ENCODE assay signal across 8 cellular contexts in genomic region chr2:166180951-166181812, GRCh38. TPM values are rescaled to one million over a fixed set of nuclear protein-coding genes. Genes with fewer than 3 reads are reported as not detected.
DNase-seq lines count a peak whose midpoint lies in the region; ATAC-seq and TF ChIP-seq lines count a peak whose summit lies in the region.

No MANE protein-coding gene starts in this region.

- TF ChIP-seq EP300 in transverse colon (IDR thresholded peaks at IDR 0.05; ENCODE audit: low read depth), result no peak

- H3K4me2 ChIP-seq in GM23338 (no peak overlapping the region), OCI-LY7 (ENCODE audit: low read length) (no peak overlapping the region)

- H2AFZ ChIP-seq in GM23338, result peak overlapping the region; percentile 96; the same call in 1 of the 2 replicates
- H2AFZ ChIP-seq in OCI-LY7 (ENCODE audit: low read length), result no peak overlapping the region

- H3K79me2 ChIP-seq in GM23338 (replicated peaks; ENCODE audit: insufficient read depth) (no peaks in the 10 kb centered on the region), OCI-LY7 (ENCODE audit: insufficient read depth, low read depth, low read length) (no peaks in the 10 kb centered on the region)

- CTCF ChIA-PET in activated CD8-positive, alpha-beta memory T cell treated with anti-CD3 and anti-CD28 coated beads, Interleukin-2, amount 10 ng/mL, durations not matched to agents 7 days and 5 days (lab: Charles Lee), result interaction anchor here (1.1 to 2.2 kb wide), 2 partner anchors 13 to 228 kb away, joined by 3 to 8 read pairs; partner anchors contain the start of gene TTC21B
- CTCF ChIA-PET in OCI-LY7 (lab: Charles Lee; ENCODE audit: unreplicated experiment), result no interaction called here

- no peaks in the 10 kb centered on the region for H3F3A ChIP-seq in GM23338 (replicated peaks; ENCODE audit: low read depth)

- H3K4me1 ChIP-seq in GM23338 (ENCODE audit: insufficient read depth) (peaks cover 15% of the 10 kb centered on the region; the same call in 1 of the 2 replicates), OCI-LY7 (ENCODE audit: insufficient read depth, low read length, poor library complexity, severe bottlenecking) (no peaks in the 10 kb centered on the region), transverse colon (no peaks in the 10 kb centered on the region)

- WGBS in transverse colon (ENCODE audit: low coverage in 1 of 2), 2 donors, result 61% methylated on average over 24 of the region's 24 CpGs; no CpG with 5 or more reads in 1 of the 2 donors

- DNase-seq in activated CD8-positive, alpha-beta memory T cell treated with anti-CD3 and anti-CD28 coated beads, Interleukin-2, amount 10 ng/mL, durations not matched to agents 7 days and 5 days, result peak; percentile 55
- no peak for DNase-seq in activated CD8-positive, alpha-beta memory T cell treated with anti-CD3 and anti-CD28 coated beads, Interleukin-2, amount 50 U/mL, for 4 hours
- DNase-seq in GM23338 (ENCODE audit: low spot score) (peak; percentile 82), HuH-7 (ENCODE audit: low spot score) (peak; percentile 40), OCI-LY7 (ENCODE audit: low spot score) (peak; percentile 45), cardiac fibroblast (ENCODE audit: low read depth in 2 of 2) (peak; percentile 62 to 66), left lobe of liver (ENCODE audit: low spot score) (peak; percentile 63), transverse colon (peak; percentile 38)

- H3K4me1 Mint-ChIP-seq in activated CD8-positive, alpha-beta memory T cell treated with anti-CD3 and anti-CD28 coated beads, Interleukin-2, amount 10 ng/mL, durations not matched to agents 7 days and 5 days, result no peaks in the 10 kb centered on the region
- peaks cover 31% of the 10 kb centered on the region for H3K4me1 Mint-ChIP-seq in GM23338

- TF ChIP-seq CTCF in GM23338 (conservative IDR thresholded peaks at IDR 0.05; ENCODE audit: low read depth in 2 of 2), result peak; percentile 67 to 69
- TF ChIP-seq CTCF in OCI-LY7 (conservative IDR thresholded peaks at IDR 0.05; ENCODE audit: low read length), result peak; percentile 78
- peak; percentile 66 for TF ChIP-seq CTCF in cardiac fibroblast (IDR thresholded peaks at IDR 0.05; ENCODE audit: low read depth, low read length)
- peak; percentile 31 to 45 (median 44) for TF ChIP-seq CTCF in transverse colon (IDR thresholded peaks at IDR 0.05)

- no peak overlapping the region for H3K4me3 ChIP-seq in GM23338
- no peak overlapping the region for H3K4me3 ChIP-seq in OCI-LY7 (ENCODE audit: low read depth, low read length, poor library complexity, severe bottlenecking)
- H3K4me3 ChIP-seq in cardiac fibroblast (replicated peaks in 1 of 2; ENCODE audit: low read depth in 2 of 2, low read length in 2 of 2), result no peak overlapping the region
- no peak overlapping the region for H3K4me3 ChIP-seq in transverse colon

- H3K27ac ChIP-seq in GM23338 (ENCODE audit: low read depth), result no peak overlapping the region
- H3K27ac ChIP-seq in OCI-LY7 (ENCODE audit: low read depth, low read length, poor library complexity, severe bottlenecking), result no peak overlapping the region
- no peak overlapping the region for H3K27ac ChIP-seq in transverse colon

- H3K4me3 Mint-ChIP-seq in activated CD8-positive, alpha-beta memory T cell treated with anti-CD3 and anti-CD28 coated beads, Interleukin-2, amount 10 ng/mL, durations not matched to agents 7 days and 5 days, result no peak overlapping the region
- H3K4me3 Mint-ChIP-seq in GM23338, result no peak overlapping the region

- H4K20me1 ChIP-seq in GM23338 (replicated peaks; ENCODE audit: insufficient read depth), result no peaks in the 10 kb centered on the region
- H4K20me1 ChIP-seq in OCI-LY7 (ENCODE audit: insufficient read depth, low read length), result no peaks in the 10 kb centered on the region

- H3K27ac Mint-ChIP-seq in activated CD8-positive, alpha-beta memory T cell treated with anti-CD3 and anti-CD28 coated beads, Interleukin-2, amount 10 ng/mL, durations not matched to agents 7 days and 5 days, result no peak overlapping the region
- peak overlapping the region; percentile 8; the same call in 1 of the 2 replicates for H3K27ac Mint-ChIP-seq in GM23338

- H3K9me2 ChIP-seq in GM23338 (ENCODE audit: insufficient read depth) (no peaks in the 10 kb centered on the region), OCI-LY7 (ENCODE audit: insufficient read depth, low read length) (no peaks in the 10 kb centered on the region)

- POLR2A ChIA-PET in OCI-LY7 (lab: Charles Lee), result interaction anchor here (0.6 to 1.0 kb wide), 2 partner anchors 13 to 24 kb away, joined by 3 read pairs; no protein-coding TSS in a partner anchor

- H3K27me3 ChIP-seq in GM23338 (ENCODE audit: insufficient read depth) (no peaks in the 10 kb centered on the region), transverse colon (no peaks in the 10 kb centered on the region)

- H3K36me3 Mint-ChIP-seq in activated CD8-positive, alpha-beta memory T cell treated with anti-CD3 and anti-CD28 coated beads, Interleukin-2, amount 10 ng/mL, durations not matched to agents 7 days and 5 days, result no peaks in the 10 kb centered on the region
- H3K36me3 Mint-ChIP-seq in GM23338 (ENCODE audit: low read depth), result no peaks in the 10 kb centered on the region

- TF ChIP-seq POLR2A in transverse colon (IDR thresholded peaks at IDR 0.05), result no peak

- ATAC-seq in activated CD8-positive, alpha-beta memory T cell treated with anti-CD3 and anti-CD28 coated beads, Interleukin-2, amount 10 ng/mL, durations not matched to agents 7 days and 5 days, result peak; percentile 65
- ATAC-seq in GM23338 (peak; percentile 90), left lobe of liver (peak; percentile 98)

- no TSS peak for BruUV-seq in OCI-LY7 (replicated peaks; lab: Mats Ljungman, UMichigan)

- H3K9me3 ChIP-seq in OCI-LY7 (ENCODE audit: low read length), result no peaks in the 10 kb centered on the region
- no peaks in the 10 kb centered on the region for H3K9me3 ChIP-seq in transverse colon

- in situ Hi-C loops in transverse colon (cut with MboI; ENCODE audit: low pct_ligation_motif_present in 1 of 4, low pct_unique_long_range_greater_than_20kb in 1 of 4, low sequenced_read_pairs in 3 of 4), result no loop called here

- no peaks in the 10 kb centered on the region for H3K9me3 Mint-ChIP-seq in activated CD8-positive, alpha-beta memory T cell treated with anti-CD3 and anti-CD28 coated beads, Interleukin-2, amount 10 ng/mL, durations not matched to agents 7 days and 5 days (ENCODE audit: low read depth)
- no peaks in the 10 kb centered on the region for H3K9me3 Mint-ChIP-seq in GM23338

- no peaks in the 10 kb centered on the region for H3K36me3 ChIP-seq in GM23338 (ENCODE audit: insufficient read depth)
- no peaks in the 10 kb centered on the region for H3K36me3 ChIP-seq in OCI-LY7 (ENCODE audit: insufficient read depth, low read length)
- no peaks in the 10 kb centered on the region for H3K36me3 ChIP-seq in transverse colon

- no peaks in the 10 kb centered on the region for H3K27me3 Mint-ChIP-seq in activated CD8-positive, alpha-beta memory T cell treated with anti-CD3 and anti-CD28 coated beads, Interleukin-2, amount 10 ng/mL, durations not matched to agents 7 days and 5 days
- H3K27me3 Mint-ChIP-seq in GM23338 (ENCODE audit: insufficient read depth, low read depth, poor library complexity), result no peaks in the 10 kb centered on the region

- intact Hi-C loops in OCI-LY7 (cut with micrococcal nuclease; ENCODE audit: unreplicated experiment), result no loop called here
- intact Hi-C loops in transverse colon (cut with DNase I; ENCODE audit: low total_unique reads), result no loop called here

TF ChIP-seq in GM23338, 12 proteins besides CTCF, POLR2A, EP300 and RAD21 (continues in another document):
- no peak for TF ChIP-seq STAT1 (IDR thresholded peaks at IDR 0.05; ENCODE audit: unreplicated experiment)
- TF ChIP-seq ZNF331 (CRISPR knock-in tag; IDR thresholded peaks at IDR 0.05; ENCODE audit: low read depth), result no peak
- TF ChIP-seq POLR2AphosphoS5 (IDR thresholded peaks at IDR 0.05; ENCODE audit: low read depth), result no peak
- TF ChIP-seq EZH2phosphoT487 (IDR thresholded peaks at IDR 0.05; ENCODE audit: unreplicated experiment), result no peak
- TF ChIP-seq CREB1 (CRISPR knock-in tag; IDR thresholded peaks at IDR 0.05; ENCODE audit: low read depth), result no peak
- TF ChIP-seq JUNB (IDR thresholded peaks at IDR 0.05; ENCODE audit: unreplicated experiment), result no peak

RNA-seq across cellular contexts. Expression of gene SCN1A, which starts 53.4 kb away (rescaled TPM):
- not detected for total RNA-seq in activated CD8-positive, alpha-beta memory T cell treated with anti-CD3 and anti-CD28 coated beads, Interleukin-2, amount 10 ng/mL, durations not matched to agents 7 days and 5 days
- 1.2 and 2.1 TPM in 2 replicates for total RNA-seq in GM23338 (2014; rRNA removed; shearing (Covaris generic))
- polyA plus RNA-seq in GM23338 (2016; fragmentation: Nextera tagmentation; extraction: Ambion mirVana), result 0.92 and 1.3 TPM in 2 replicates
- not detected in 2 replicates for total RNA-seq in OCI-LY7 (2014; rRNA removed; shearing (Covaris generic))
- total RNA-seq in OCI-LY7 (2022) (not detected in 2 replicates), left lobe of liver (0.13 TPM), transverse colon (not detected)
